Comparison of ENCODE assay signal across 8 cellular contexts in genomic region chr4:70838400-70838971, GRCh38. TPM values are rescaled to one million over a fixed set of nuclear protein-coding genes. Genes with fewer than 3 reads are reported as not detected.
DNase-seq lines count a peak whose midpoint lies in the region; TF ChIP-seq lines count a peak whose summit lies in the region.

No MANE protein-coding gene starts in this region.

- WGBS in HUES64, result 1% methylated on average over 10 of the region's 11 CpGs
- WGBS in lower leg skin, 2 donors, result 1 to 2% methylated on average over 10 to 11 of the region's 11 CpGs
- WGBS in transverse colon (ENCODE audit: low coverage in 1 of 2), 2 donors, result 1 to 5% methylated on average over 4 to 11 of the region's 11 CpGs

- no peak for DNase-seq in BJ (ENCODE audit: low read depth)
- DNase-seq in astrocyte of the cerebellum (ENCODE audit: low read depth), result no peak
- no peak for DNase-seq in lower leg skin (ENCODE audit: low spot score in 2 of 2)
- no peak for DNase-seq in transverse colon
- no peak for DNase-seq in T1000 (lab: John Stamatoyannopoulos, UW)
- no peak for DNase-seq in dedifferentiated amniotic fluid mesenchymal stem cell (ENCODE audit: extremely low spot score)
- DNase-seq in activated CD4-positive, alpha-beta T cell treated with anti-CD3 and anti-CD28 coated beads, Interleukin-2, amount 50 U/mL, for 48 hours, result no peak

- no peak for TF ChIP-seq EP300 in transverse colon (IDR thresholded peaks at IDR 0.05; ENCODE audit: low read depth)

- TF ChIP-seq POLR2A in lower leg skin (IDR thresholded peaks at IDR 0.05) (no peak), transverse colon (IDR thresholded peaks at IDR 0.05) (no peak)

- intact Hi-C loops in lower leg skin (cut with DNase I; ENCODE audit: low total_unique reads) (no loop called here), transverse colon (cut with DNase I; ENCODE audit: low total_unique reads) (loop anchor here (5.0 kb wide), 1 partner anchor 1729 kb away; the partner anchor contains the start of gene ADAMTS3)

- H3K4me3 ChIP-seq in BJ (ENCODE audit: low read depth, low read length), result peak overlapping the region; percentile 75
- peak overlapping the region; percentile 96 for H3K4me3 ChIP-seq in HUES64 (ENCODE audit: low read length)
- peak overlapping the region; percentile 65 for H3K4me3 ChIP-seq in astrocyte of the cerebellum (ENCODE audit: low read depth, low read length)
- peak overlapping the region; percentile 79 for H3K4me3 ChIP-seq in lower leg skin (ENCODE audit: low read depth, poor library complexity, severe bottlenecking)
- H3K4me3 ChIP-seq in transverse colon, result peak overlapping the region; percentile 82 to 98 (median 90)

- peak overlapping the region; percentile 95 for H3K9ac ChIP-seq in HUES64 (ENCODE audit: low read depth, low read length)

- H3K9me3 ChIP-seq in HUES64 (ENCODE audit: insufficient read depth, low read depth, low read length), result no peaks in the 10 kb centered on the region
- H3K9me3 ChIP-seq in transverse colon, result no peaks in the 10 kb centered on the region

- H3K27me3 ChIP-seq in BJ (ENCODE audit: control insufficient read depth, insufficient read depth, low read length), result no peaks in the 10 kb centered on the region
- no peaks in the 10 kb centered on the region for H3K27me3 ChIP-seq in HUES64 (ENCODE audit: insufficient read depth, low read length)
- H3K27me3 ChIP-seq in transverse colon, result no peaks in the 10 kb centered on the region

- in situ Hi-C loops in astrocyte of the cerebellum (cut with HindIII; ENCODE audit: low sequenced_read_pairs) (loop anchor here (25.0 kb wide), 1 partner anchor 149 kb away; the partner anchor contains the start of gene DCK), transverse colon (cut with MboI; ENCODE audit: low pct_ligation_motif_present in 1 of 4, low pct_unique_long_range_greater_than_20kb in 1 of 4, low sequenced_read_pairs in 3 of 4) (loop anchor here in 1 of 4 donors (25.0 kb wide), 1 partner anchor 174 kb away; no protein-coding TSS in a partner anchor)

- H3K4me1 ChIP-seq in HUES64 (ENCODE audit: insufficient read depth, low read length) (peaks cover 19% of the 10 kb centered on the region), transverse colon (peaks cover 4 to 30% (median 8%) of the 10 kb centered on the region in 4 donors)

- H3K27ac ChIP-seq in HUES64 (ENCODE audit: low read depth, low read length), result peak overlapping the region; percentile 87
- H3K27ac ChIP-seq in transverse colon, result peak overlapping the region; percentile 95 to 99 (median 98)

- no peak for TF ChIP-seq CTCF in BJ (IDR thresholded peaks at IDR 0.05; ENCODE audit: insufficient read depth, low read depth, low read length)
- TF ChIP-seq CTCF in astrocyte of the cerebellum (IDR thresholded peaks at IDR 0.05; ENCODE audit: low read depth, low read length, missing control alignments), result no peak
- no peak for TF ChIP-seq CTCF in lower leg skin (IDR thresholded peaks at IDR 0.05)
- TF ChIP-seq CTCF in transverse colon (IDR thresholded peaks at IDR 0.05), result no peak

- CTCF ChIA-PET in BJ (lab: Yijun Ruan, JAX), result interaction anchor here (0.6 to 1.0 kb wide), 4 partner anchors 16 to 165 kb away, joined by 3 to 5 read pairs (median 3); partner anchors contain the start of gene UTP3

- POLR2A ChIA-PET in BJ (lab: Charles Lee), result interaction anchor here (0.5 kb wide), 1 partner anchor 347 kb away, joined by 3 read pairs; no protein-coding TSS in a partner anchor

- peaks cover 3% of the 10 kb centered on the region for H3K36me3 ChIP-seq in BJ (ENCODE audit: control insufficient read depth, insufficient read depth, low read length)
- H3K36me3 ChIP-seq in HUES64 (ENCODE audit: insufficient read depth, low read length), result peaks cover 29% of the 10 kb centered on the region
- peaks cover 0 to 13% (median 2%) of the 10 kb centered on the region in 4 donors for H3K36me3 ChIP-seq in transverse colon

RNA-seq across cellular contexts. Expression of gene GRSF1, which starts 1.2 kb away (rescaled TPM):
- polyA plus RNA-seq in BJ (2011; rRNA removed), result 41.9 and 69.2 TPM in 2 replicates
- polyA minus RNA-seq in BJ (2011; rRNA and poly(A)+ RNA removed), result 19.9 and 29.5 TPM in 2 replicates
- 80.5 TPM for polyA plus RNA-seq in HUES64 (2013, experiment 1 of 2)
- polyA plus RNA-seq in HUES64 (2013, experiment 2 of 2), result 84.3 TPM
- total RNA-seq in lower leg skin, result 10 to 100 TPM; 38.6 to 56.9 (median 55.4) TPM
- total RNA-seq in transverse colon, result 10 to 100 TPM; 42.6 to 63.2 (median 60.8) TPM
